ENCODE assay signal across 9 cellular contexts in the genomic region with DNA sequence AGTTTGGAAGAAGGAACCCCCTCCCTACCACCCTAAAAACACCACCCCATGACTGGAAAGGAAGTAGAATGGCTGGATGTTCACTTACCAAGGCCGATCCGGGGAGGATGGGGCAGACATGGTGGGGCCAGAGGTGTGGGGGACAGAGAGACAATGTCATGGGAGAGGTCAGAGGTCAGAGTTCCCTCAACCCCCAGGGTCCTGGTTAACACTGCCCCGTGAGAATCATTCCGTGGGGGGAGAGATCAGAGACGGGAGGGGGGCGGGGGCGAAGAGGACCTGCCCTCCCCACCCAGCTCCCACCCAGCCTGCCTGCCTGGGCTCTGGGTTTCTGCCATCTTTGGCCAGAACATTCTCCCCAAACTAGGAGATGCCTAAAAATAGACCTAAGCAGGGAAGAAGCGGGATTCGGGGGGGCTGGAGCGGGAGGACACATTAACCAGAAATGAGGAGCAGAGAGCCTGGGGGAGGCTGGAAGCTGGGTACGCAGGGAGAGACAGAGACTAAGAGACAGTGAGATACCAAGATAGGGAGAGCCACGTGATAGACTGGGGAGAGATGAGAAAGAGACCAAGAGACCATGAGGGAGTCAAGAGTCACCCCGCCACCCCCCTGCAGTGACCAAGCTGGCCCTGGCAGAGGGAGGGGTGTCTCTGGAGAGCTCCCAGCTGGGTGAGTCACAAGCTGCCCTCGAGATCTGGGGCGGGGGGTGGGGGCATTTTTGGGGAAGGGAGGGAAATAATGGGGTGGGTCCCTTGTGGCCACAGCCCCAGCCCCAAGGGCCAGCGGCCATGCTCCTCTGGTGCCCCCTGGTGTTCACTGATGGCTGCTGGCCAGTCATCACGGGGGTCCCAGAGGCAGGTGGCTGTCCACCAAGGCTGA. TPM values are rescaled to one million over a fixed set of nuclear protein-coding genes. Genes with fewer than 3 reads are reported as not detected.
DNase-seq lines count a peak whose midpoint lies in the region; ATAC-seq, FAIRE-seq and TF ChIP-seq lines count a peak whose summit lies in the region.
"Had no signal": no experiment of that assay in that cellular context is flagged by ENCODE, and none has a peak within 500 bp of the region (broad histone marks: within the 10 kb centered on the region; RNA-seq: fewer than 3 reads in every experiment).

No MANE protein-coding gene starts in this region.

- DNase-seq in Caco-2 (peak in 1 of 2 experiments; percentile 73), HTR-8/SVneo (ENCODE audit: insufficient read length, low spot score) (peak; percentile 91), lung (ENCODE audit: low spot score) (peak; percentile 72), cerebellar nuclear complex (lab: John Stamatoyannopoulos, UW) (no peak)
- DNase-seq in activated CD4-positive, alpha-beta T cell treated with anti-CD3 and anti-CD28 coated beads for 36 hours, result peak; percentile 57
- peak; percentile 19 for DNase-seq in effector CD8-positive, alpha-beta T cell (lab: John Stamatoyannopoulos, UW)
- DNase-seq in stimulated activated naive CD4-positive, alpha-beta T cell treated with Interleukin-2 at 50 U/mL for 16 hours (lab: John Stamatoyannopoulos, UW), result peak; percentile 23

- POLR2A ChIA-PET in Caco-2 (lab: Charles Lee), result no interaction called here
- POLR2A ChIA-PET in activated CD4-positive, alpha-beta T cell treated with anti-CD3 and anti-CD28 coated beads for 36 hours (lab: Charles Lee), result no interaction called here

- H3K27ac Mint-ChIP-seq in Caco-2 (ENCODE audit: unreplicated experiment), result no peak overlapping the region
- H3K27ac Mint-ChIP-seq in activated CD4-positive, alpha-beta T cell treated with anti-CD3 and anti-CD28 coated beads for 36 hours, result no peak overlapping the region

- no peaks in the 10 kb centered on the region for H3K27me3 Mint-ChIP-seq in Caco-2 (ENCODE audit: insufficient read depth, unreplicated experiment)
- peaks cover 3% of the 10 kb centered on the region for H3K27me3 Mint-ChIP-seq in activated CD4-positive, alpha-beta T cell treated with anti-CD3 and anti-CD28 coated beads for 36 hours

- peak; percentile 44 for ATAC-seq in activated CD4-positive, alpha-beta T cell treated with anti-CD3 and anti-CD28 coated beads for 36 hours
- ATAC-seq in lung (ENCODE audit: insufficient read depth, low FRiP score), result peak; percentile 58
- ATAC-seq in GM18519 (IDR thresholded peaks at IDR 0.05; ENCODE audit: low FRiP score, unreplicated experiment), result no peak

- CTCF ChIA-PET in Caco-2 (lab: Charles Lee), result interaction anchor here (0.6 to 0.8 kb wide), 2 partner anchors 33 to 60 kb away, joined by 3 to 4 read pairs; no protein-coding TSS in a partner anchor
- CTCF ChIA-PET in activated CD4-positive, alpha-beta T cell treated with anti-CD3 and anti-CD28 coated beads for 36 hours (lab: Charles Lee), result interaction anchor here (0.6 to 1.1 kb wide), 2 partner anchors 57 to 240 kb away, joined by 3 to 4 read pairs; no protein-coding TSS in a partner anchor

- H3K4me3 ChIP-seq in Caco-2 (ENCODE audit: low read depth, low read length) (no peak overlapping the region), lung (no peak overlapping the region)
- H3K4me3 ChIP-seq: SK-N-MC had no signal

- H3K9me3 ChIP-seq in Caco-2, result no peaks in the 10 kb centered on the region
- H3K9me3 ChIP-seq in lung (ENCODE audit: control insufficient read depth in 2 of 2, insufficient read depth in 1 of 2, low read length in 1 of 2), result no peaks in the 10 kb centered on the region

- peak; percentile 94 for FAIRE-seq in HTR-8/SVneo (lab: Jason Lieb, UNC)

- H3K9me3 Mint-ChIP-seq in Caco-2 (ENCODE audit: unreplicated experiment), result no peaks in the 10 kb centered on the region
- no peaks in the 10 kb centered on the region for H3K9me3 Mint-ChIP-seq in activated CD4-positive, alpha-beta T cell treated with anti-CD3 and anti-CD28 coated beads for 36 hours (ENCODE audit: low read depth)

- TF ChIP-seq CTCF in Caco-2 (IDR thresholded peaks at IDR 0.05; ENCODE audit: insufficient read depth in 1 of 2, low read depth in 1 of 2, low read length in 1 of 2, severe bottlenecking in 1 of 2, unreplicated experiment in 1 of 2) (peak; percentile 81 to 84), lung (IDR thresholded peaks at IDR 0.05; ENCODE audit: control extremely low read depth, extremely low read depth) (peak; percentile 28)

- no peaks in the 10 kb centered on the region for H3K27me3 ChIP-seq in Caco-2 (replicated peaks; ENCODE audit: control insufficient read depth, insufficient read depth, low read length)
- H3K27me3 ChIP-seq in lung (ENCODE audit: control insufficient read depth, insufficient read depth), result no peaks in the 10 kb centered on the region

- peaks cover 6% of the 10 kb centered on the region for H3K4me1 Mint-ChIP-seq in Caco-2 (ENCODE audit: low read depth, unreplicated experiment)
- no peaks in the 10 kb centered on the region for H3K4me1 Mint-ChIP-seq in activated CD4-positive, alpha-beta T cell treated with anti-CD3 and anti-CD28 coated beads for 36 hours

- no peak overlapping the region for H3K4me3 Mint-ChIP-seq in Caco-2 (ENCODE audit: unreplicated experiment)
- no peak overlapping the region for H3K4me3 Mint-ChIP-seq in activated CD4-positive, alpha-beta T cell treated with anti-CD3 and anti-CD28 coated beads for 36 hours

- intact Hi-C loops in Caco-2 (cut with micrococcal nuclease; ENCODE audit: unreplicated experiment), result loop anchor here (1.0 kb wide), 1 partner anchor 65 kb away; no protein-coding TSS in a partner anchor
- intact Hi-C loops in activated CD4-positive, alpha-beta T cell treated with anti-CD3 and anti-CD28 coated beads for 36 hours (cut with DNase I, micrococcal nuclease), result loop anchor here (1.0 to 5.0 kb wide), 5 partner anchors 36 to 261 kb away; no protein-coding TSS in a partner anchor

- H3K4me1 ChIP-seq in Caco-2 (no peaks in the 10 kb centered on the region), lung (ENCODE audit: control insufficient read depth in 2 of 2, insufficient read depth in 2 of 2, low read length in 2 of 2) (no peaks in the 10 kb centered on the region)

- no TSS peak for BruUV-seq in Caco-2 (replicated peaks; lab: Mats Ljungman, UMichigan)

- peaks cover 24% of the 10 kb centered on the region for H3K36me3 Mint-ChIP-seq in Caco-2 (ENCODE audit: insufficient read depth, unreplicated experiment)
- no peaks in the 10 kb centered on the region for H3K36me3 Mint-ChIP-seq in activated CD4-positive, alpha-beta T cell treated with anti-CD3 and anti-CD28 coated beads for 36 hours (ENCODE audit: low read depth)

- WGBS in lung, 2 donors, result 49 to 55% methylated on average over 16 to 17 of the region's 17 CpGs

- H3K36me3 ChIP-seq in Caco-2 (ENCODE audit: control insufficient read depth, insufficient read depth, low read length), result no peaks in the 10 kb centered on the region; the same call in 1 of the 2 replicates
- peaks cover 0 to 28% of the 10 kb centered on the region in 2 donors for H3K36me3 ChIP-seq in lung (ENCODE audit: control insufficient read depth in 2 of 2, insufficient read depth in 2 of 2, low read length in 2 of 2)

- H3K27ac ChIP-seq in lung (ENCODE audit: low read depth in 1 of 2, low read length in 1 of 2), result peak overlapping the region; percentile 59 to 90
- H3K27ac ChIP-seq: SK-N-MC had no signal

RNA-seq across cellular contexts. Expression of gene KANK2, which starts 6.1 kb away (rescaled TPM):
- total RNA-seq in Caco-2 (2022), result 17.6 and 21.2 TPM in 2 replicates
- 1 to 10 TPM in 1 of 2 experiments, under 1 TPM in 1; 0.91 to 1.2 TPM for total RNA-seq in activated CD4-positive, alpha-beta T cell treated with anti-CD3 and anti-CD28 coated beads for 36 hours
- 100 to 1,000 TPM; 129 to 164 TPM for total RNA-seq in lung
- 10 to 100 TPM; 90.1 to 96.8 TPM for polyA plus RNA-seq in lung

RNA-seq across cellular contexts. Expression of gene ANGPTL8, which starts 36.0 kb away (rescaled TPM):
- total RNA-seq in Caco-2 (2022) (not detected in 2 replicates), lung (not detected)
- total RNA-seq in activated CD4-positive, alpha-beta T cell treated with anti-CD3 and anti-CD28 coated beads for 36 hours, result not detected
- polyA plus RNA-seq in lung, result 1 to 10 TPM in 1 of 2 donors, under 1 TPM in 1; 0.19 to 1.0 TPM

RNA-seq across cellular contexts. Expression of gene SPC24, which starts 47.9 kb away (rescaled TPM):
- total RNA-seq in Caco-2 (2022), result 35.7 and 44.8 TPM in 2 replicates
- 10 to 100 TPM; 59.6 to 72.2 TPM for total RNA-seq in activated CD4-positive, alpha-beta T cell treated with anti-CD3 and anti-CD28 coated beads for 36 hours
- total RNA-seq in lung, result 1 to 10 TPM; 2.5 to 5.3 TPM
- polyA plus RNA-seq in lung, result 1 to 10 TPM; 1.3 to 6.5 TPM

RNA-seq across cellular contexts. Expression of gene DOCK6, which starts 58.9 kb away (rescaled TPM):
- total RNA-seq in Caco-2 (2022) (84.1 and 94.3 TPM in 2 replicates), lung (100 to 1,000 TPM in 1 of 2 donors, 10 to 100 TPM in 1; 60.2 to 129 TPM)
- 1 to 10 TPM; 2.8 to 4.6 TPM for total RNA-seq in activated CD4-positive, alpha-beta T cell treated with anti-CD3 and anti-CD28 coated beads for 36 hours
- polyA plus RNA-seq in lung, result 10 to 100 TPM; 38.6 to 87.3 TPM

Comparison
In these comparisons a context has a peak if more than half of its experiments do, and no peak if none do; other contexts are left out.
1. DNase-seq: peak in HTR-8/SVneo (single experiment), activated CD4-positive, alpha-beta T cell treated with anti-CD3 and anti-CD28 coated beads for 36 hours (single experiment), effector CD8-positive, alpha-beta T cell (single experiment), lung (single experiment) and stimulated activated naive CD4-positive, alpha-beta T cell treated with Interleukin-2 at 50 U/mL for 16 hours (single experiment); none in cerebellar nuclear complex (0 of 2).